Comparison of ENCODE assay signal across 1 cellular context in the genomic region with DNA sequence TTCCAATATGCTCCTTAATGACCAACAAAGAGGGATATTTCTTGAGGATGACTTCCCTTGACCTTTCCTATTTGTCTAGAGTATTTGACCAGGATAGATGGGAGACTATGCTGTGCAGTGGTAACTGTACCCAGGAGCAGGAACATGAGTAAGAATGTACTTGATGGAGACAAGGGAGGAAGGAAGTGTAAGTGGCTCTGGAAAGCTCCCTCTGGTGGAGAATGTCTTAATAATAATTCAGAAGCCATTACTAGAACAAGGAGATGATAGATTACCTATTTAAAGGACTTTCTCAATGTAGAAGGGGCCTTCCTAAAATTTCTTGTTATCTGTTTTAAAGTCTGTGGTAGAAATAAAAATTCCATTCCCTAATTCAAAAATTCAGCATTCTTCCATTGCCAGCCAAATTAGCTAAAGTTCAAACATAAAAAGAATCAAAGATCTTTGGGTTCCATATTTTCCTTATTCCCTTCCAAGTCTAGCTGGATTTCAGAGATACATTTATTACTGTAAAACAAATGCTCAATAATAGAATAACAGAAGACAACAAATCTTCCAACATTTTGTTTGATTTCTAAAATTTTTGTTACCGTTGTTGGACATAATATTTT.
TF ChIP-seq lines count a peak whose summit lies in the region.

No MANE protein-coding gene starts in this region.

TF ChIP-seq in SK-N-SH treated with all-trans-retinoic acid at 6 μM for 48 hours, 23 proteins besides CTCF, POLR2A, EP300 and RAD21 (continued from another document):
- TF ChIP-seq ZNF8 (CRISPR knock-in tag; IDR thresholded peaks at IDR 0.05) (no peak), ESRRG (CRISPR knock-in tag; IDR thresholded peaks at IDR 0.05) (no peak), ZC3H10 (CRISPR knock-in tag; IDR thresholded peaks at IDR 0.05) (no peak)
TF ChIP-seq in SK-N-SH treated with all-trans-retinoic acid at 6 μM for 48 hours: peak in this region for 0.
